In the genomic region with DNA sequence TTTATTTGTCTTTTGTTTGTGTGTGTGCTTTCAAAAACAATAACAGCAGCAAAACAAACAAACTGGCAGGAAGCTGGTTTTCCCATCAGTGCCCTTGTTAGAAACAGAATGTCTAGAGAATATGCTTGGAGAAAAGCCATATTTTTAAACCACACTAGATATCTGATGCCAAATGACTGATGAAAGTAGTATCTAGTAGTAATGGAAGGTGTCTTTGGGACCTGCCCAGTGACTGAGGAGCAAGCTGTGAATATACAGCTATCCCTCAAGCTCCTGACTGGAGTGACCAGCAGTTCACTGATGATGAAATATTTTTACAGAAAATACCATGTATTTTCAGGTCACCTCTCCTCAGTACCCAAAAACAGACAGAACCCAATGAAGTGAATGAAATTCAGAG, we compare ENCODE assay signal across 17 cellular contexts. TPM values are rescaled to one million over a fixed set of nuclear protein-coding genes. Genes with fewer than 3 reads are reported as not detected.
DNase-seq lines count a peak whose midpoint lies in the region; ATAC-seq and TF ChIP-seq lines count a peak whose summit lies in the region.
"Had no signal": no experiment of that assay in that cellular context is flagged by ENCODE, and none has a peak within 500 bp of the region (broad histone marks: within the 10 kb centered on the region; RNA-seq: fewer than 3 reads in every experiment).

No MANE protein-coding gene starts in this region.

- no peak for TF ChIP-seq EP300 in upper lobe of left lung (IDR thresholded peaks at IDR 0.05)

- H2AK5ac ChIP-seq in mesenchymal stem cell (ENCODE audit: low read length, severe bottlenecking): no peak overlapping the region

- H3K36me3 ChIP-seq in right atrium auricular region (no peaks in the 10 kb centered on the region), mesenchymal stem cell (ENCODE audit: control insufficient read depth in 1 of 2, insufficient read depth in 2 of 2, low read depth in 1 of 2, low read length in 2 of 2) (peaks cover 0 to 2% of the 10 kb centered on the region in 2 experiments), upper lobe of left lung (no peaks in the 10 kb centered on the region)
- H3K36me3 ChIP-seq: SJCRH30, spleen had no signal

- no peak for DNase-seq in right atrium auricular region (ENCODE audit: low spot score)
- no peak for DNase-seq in Right ventricle myocardium superior
- DNase-seq in astrocyte of the spinal cord (ENCODE audit: low read depth, low spot score): no peak
- no peak for DNase-seq in mesenchymal stem cell
- no peak for DNase-seq in upper lobe of left lung
- no peak for DNase-seq in endothelial cell (ENCODE audit: low spot score)
- no peak for DNase-seq in GM10266 (ENCODE audit: extremely low spot score)
- DNase-seq: activated CD4-positive, alpha-beta T cell treated with anti-CD3 and anti-CD28 coated beads, Interleukin-2, amount 10 ng/mL, durations not matched to agents 7 days and 5 days; islet precursor cell; SJCRH30; spleen had no signal

- no peak overlapping the region for H2BK120ac ChIP-seq in mesenchymal stem cell (ENCODE audit: low read depth, low read length)

- H3K9ac ChIP-seq in mesenchymal stem cell (ENCODE audit: low read length): peak overlapping the region; percentile 88

- no peak overlapping the region for H3K27ac Mint-ChIP-seq in endothelial cell (ENCODE audit: unreplicated experiment)
- H3K27ac Mint-ChIP-seq: activated CD4-positive, alpha-beta T cell treated with anti-CD3 and anti-CD28 coated beads, Interleukin-2, amount 10 ng/mL, durations not matched to agents 7 days and 5 days; activated naive CD8-positive, alpha-beta T cell; stimulated activated naive CD8-positive, alpha-beta T cell treated with anti-CD3 and anti-CD28 coated beads, Interleukin-15, Interleukin-2, amounts not matched to agents 100 ng/mL and 50 ng/mL, for 24 hours had no signal

- no peak overlapping the region for H3K14ac ChIP-seq in mesenchymal stem cell (ENCODE audit: low read length in 2 of 2)

- no peak overlapping the region for H4K91ac ChIP-seq in mesenchymal stem cell (ENCODE audit: low read length)

- intact Hi-C loops in Right ventricle myocardium superior (cut with DNase I): no loop called here

- H3K9me3 Mint-ChIP-seq in endothelial cell (ENCODE audit: unreplicated experiment): no peaks in the 10 kb centered on the region
- H3K9me3 Mint-ChIP-seq: activated CD4-positive, alpha-beta T cell treated with anti-CD3 and anti-CD28 coated beads, Interleukin-2, amount 10 ng/mL, durations not matched to agents 7 days and 5 days; stimulated activated naive CD8-positive, alpha-beta T cell treated with anti-CD3 and anti-CD28 coated beads, Interleukin-15, Interleukin-2, amounts not matched to agents 100 ng/mL and 50 ng/mL, for 24 hours had no signal

- H3K4me3 Mint-ChIP-seq in endothelial cell (ENCODE audit: unreplicated experiment): no peak overlapping the region
- H3K4me3 Mint-ChIP-seq: activated CD4-positive, alpha-beta T cell treated with anti-CD3 and anti-CD28 coated beads, Interleukin-2, amount 10 ng/mL, durations not matched to agents 7 days and 5 days; activated naive CD8-positive, alpha-beta T cell; central memory CD8-positive, alpha-beta T cell; stimulated activated naive CD8-positive, alpha-beta T cell treated with anti-CD3 and anti-CD28 coated beads, Interleukin-15, Interleukin-2, amounts not matched to agents 100 ng/mL and 50 ng/mL, for 24 hours had no signal

- no peaks in the 10 kb centered on the region for H3K36me3 Mint-ChIP-seq in endothelial cell (ENCODE audit: low read depth, unreplicated experiment)
- H3K36me3 Mint-ChIP-seq: activated naive CD8-positive, alpha-beta T cell had no signal

- H3K9me3 ChIP-seq in right atrium auricular region (no peaks in the 10 kb centered on the region), mesenchymal stem cell (ENCODE audit: control insufficient read depth, low read length) (no peaks in the 10 kb centered on the region), upper lobe of left lung (no peaks in the 10 kb centered on the region)
- H3K9me3 ChIP-seq: SJCRH30, spleen had no signal

- no peak overlapping the region for H2BK15ac ChIP-seq in mesenchymal stem cell (ENCODE audit: low read depth, poor library complexity, severe bottlenecking)

- H3K23ac ChIP-seq in mesenchymal stem cell (ENCODE audit: low read length in 2 of 2): no peak overlapping the region

- peaks cover 5% of the 10 kb centered on the region for H3K27me3 Mint-ChIP-seq in endothelial cell (ENCODE audit: unreplicated experiment)

- no peaks in the 10 kb centered on the region for H3K27me3 ChIP-seq in right atrium auricular region
- H3K27me3 ChIP-seq in mesenchymal stem cell (ENCODE audit: control insufficient read depth in 1 of 2, insufficient read depth in 1 of 2, low read length in 2 of 2): peaks cover 0 to 6% of the 10 kb centered on the region in 2 experiments
- peaks cover 0 to 6% (median 0%) of the 10 kb centered on the region in 4 donors for H3K27me3 ChIP-seq in upper lobe of left lung
- H3K27me3 ChIP-seq: SJCRH30 had no signal

- peak overlapping the region; percentile 86 to 88 for H3K27ac ChIP-seq in right atrium auricular region
- H3K27ac ChIP-seq in mesenchymal stem cell (ENCODE audit: low read length, poor library complexity, severe bottlenecking): no peak overlapping the region
- H3K27ac ChIP-seq in upper lobe of left lung: peak overlapping the region in 2 of 4 donors; percentile 86
- H3K27ac ChIP-seq: HL-60, SJCRH30, spleen had no signal

- no peak overlapping the region for H3K18ac ChIP-seq in mesenchymal stem cell (ENCODE audit: low read depth in 1 of 2, low read length in 2 of 2)

- no peak overlapping the region for H2BK12ac ChIP-seq in mesenchymal stem cell (ENCODE audit: low read length in 2 of 2)

- H3K79me1 ChIP-seq in mesenchymal stem cell (replicated peaks; ENCODE audit: low read length, poor library complexity, severe bottlenecking): peaks cover 9% of the 10 kb centered on the region

- no peak overlapping the region for H4K8ac ChIP-seq in mesenchymal stem cell (ENCODE audit: low read length)

- H2AFZ ChIP-seq in mesenchymal stem cell (ENCODE audit: low read depth, low read length): no peak overlapping the region

- ATAC-seq in Right ventricle myocardium superior (ENCODE audit: poor library complexity) (no peak), upper lobe of left lung (ENCODE audit: low FRiP score in 2 of 2) (no peak), HG02588 (IDR thresholded peaks at IDR 0.05; ENCODE audit: unreplicated experiment) (no peak)
- ATAC-seq: K562 had no signal

- H3K4me2 ChIP-seq in mesenchymal stem cell (ENCODE audit: low read length, poor library complexity, severe bottlenecking): peak overlapping the region; percentile 88

- in situ Hi-C loops in astrocyte of the spinal cord (cut with HindIII; ENCODE audit: low sequenced_read_pairs): no loop called here

- H3K4me1 Mint-ChIP-seq in endothelial cell (ENCODE audit: unreplicated experiment): peaks cover 7% of the 10 kb centered on the region
- H3K4me1 Mint-ChIP-seq: activated CD4-positive, alpha-beta T cell treated with anti-CD3 and anti-CD28 coated beads, Interleukin-2, amount 10 ng/mL, durations not matched to agents 7 days and 5 days; central memory CD8-positive, alpha-beta T cell had no signal

- peak overlapping the region; percentile 61 for H3K4me3 ChIP-seq in right atrium auricular region
- peak overlapping the region; percentile 73 for H3K4me3 ChIP-seq in astrocyte of the spinal cord (ENCODE audit: low read depth, low read length)
- H3K4me3 ChIP-seq in mesenchymal stem cell (ENCODE audit: insufficient read depth in 1 of 2, low read depth in 1 of 2, low read length in 2 of 2): peak overlapping the region in 1 of 2 experiments; percentile 89
- H3K4me3 ChIP-seq in upper lobe of left lung: peak overlapping the region in 3 of 4 donors; percentile 23 to 56 (median 52)
- H3K4me3 ChIP-seq: K562, SJCRH30, spleen had no signal

- TF ChIP-seq CTCF in right atrium auricular region (IDR thresholded peaks at IDR 0.05) (no peak), astrocyte of the spinal cord (IDR thresholded peaks at IDR 0.05; ENCODE audit: low read depth, low read length) (no peak), upper lobe of left lung (IDR thresholded peaks at IDR 0.05) (no peak), endothelial cell (IDR thresholded peaks at IDR 0.05; ENCODE audit: unreplicated experiment) (no peak), GM10266 (IDR thresholded peaks at IDR 0.05; ENCODE audit: control insufficient read depth, insufficient read depth, low read depth, missing control alignments) (no peak)

- H3K4me1 ChIP-seq in right atrium auricular region (peaks cover 0 to 21% of the 10 kb centered on the region in 2 donors), mesenchymal stem cell (ENCODE audit: control insufficient read depth, insufficient read depth, low read depth, low read length) (peaks cover 2% of the 10 kb centered on the region), upper lobe of left lung (peaks cover 0 to 16% (median 0%) of the 10 kb centered on the region in 4 donors)
- H3K4me1 ChIP-seq: SJCRH30 had no signal

- TF ChIP-seq POLR2A in upper lobe of left lung (IDR thresholded peaks at IDR 0.05): no peak

- H2BK5ac ChIP-seq in mesenchymal stem cell (ENCODE audit: low read depth, low read length, poor library complexity, severe bottlenecking): no peak overlapping the region

- H3K4ac ChIP-seq in mesenchymal stem cell (ENCODE audit: low read depth in 1 of 2, low read length in 2 of 2): no peak overlapping the region

RNA-seq across cellular contexts. Expression of a gene that starts 1.0 kb away (rescaled TPM):
- total RNA-seq in right atrium auricular region (10 to 100 TPM; 35.7 to 47.8 TPM), Right ventricle myocardium superior (181 TPM), upper lobe of left lung (10 to 100 TPM in 3 of 6 donors, 1 to 10 TPM in 3; 5.6 to 38.8 (median 11.3) TPM), endothelial cell (ENCODE audit: unreplicated experiment) (2.9 TPM)
- polyA plus RNA-seq in mesenchymal stem cell (2013, experiment 1 of 2): 25.7 TPM
- polyA plus RNA-seq in mesenchymal stem cell (2013, experiment 2 of 2): 24.3 TPM
- total RNA-seq: activated CD4-positive, alpha-beta T cell treated with anti-CD3 and anti-CD28 coated beads, Interleukin-2, amount 10 ng/mL, durations not matched to agents 7 days and 5 days; K562 had no signal
